In the genomic region with DNA sequence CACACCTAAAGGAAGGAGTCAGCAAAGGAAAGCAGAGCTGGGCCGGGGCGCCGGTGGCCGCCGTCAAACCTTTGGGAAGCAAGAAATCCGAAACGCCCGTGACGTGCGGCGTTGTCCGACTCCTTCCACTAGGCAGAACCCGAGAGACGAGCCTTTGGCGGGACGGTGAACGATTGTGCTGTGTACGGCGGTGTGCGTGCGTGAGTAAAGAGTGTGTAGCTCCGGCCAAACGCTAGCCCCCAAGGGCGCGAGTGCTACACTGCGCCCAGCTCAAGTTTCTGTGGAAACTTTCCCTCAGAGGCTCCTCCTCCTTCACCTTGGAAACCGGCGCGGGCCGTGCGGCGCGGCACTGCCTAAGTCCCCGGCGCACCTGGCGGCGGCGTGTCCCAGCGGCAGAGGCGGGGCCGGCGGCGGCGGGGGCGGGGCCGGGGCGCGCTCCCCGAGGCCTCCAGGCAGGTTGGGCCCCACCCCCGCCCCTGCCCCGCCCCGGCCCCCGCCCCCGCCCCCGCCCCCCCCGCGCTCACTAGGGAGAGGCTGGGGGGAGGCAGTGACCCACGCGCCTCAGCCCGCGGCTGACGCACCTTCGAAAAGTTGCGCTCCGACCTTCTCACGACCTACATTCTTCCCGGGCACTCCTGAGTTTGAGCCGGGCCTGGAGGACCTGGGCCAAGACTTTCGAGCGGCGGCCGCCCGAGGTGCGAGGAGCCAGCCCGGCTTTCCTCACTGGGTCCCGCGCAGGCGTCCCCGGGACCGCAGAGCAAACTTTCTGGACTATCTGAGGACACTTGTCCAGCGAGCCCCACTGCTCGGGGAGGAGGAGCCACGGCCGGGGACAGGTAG, we compare ENCODE assay signal across 8 cellular contexts. TPM values are rescaled to one million over a fixed set of nuclear protein-coding genes. Genes with fewer than 3 reads are reported as not detected.
DNase-seq lines count a peak whose midpoint lies in the region; ATAC-seq and TF ChIP-seq lines count a peak whose summit lies in the region.

FHIP1A (plus strand) TSS at position 547 of the 840 bp plus-strand sequence. CDS start 157,084 bp downstream, outside the sequence.

- H3K4me1 ChIP-seq in liver (ENCODE audit: control insufficient read depth in 4 of 4, insufficient read depth in 4 of 4, low read length in 3 of 4) = peaks cover 0 to 20% (median 14%) of the 10 kb centered on the region in 4 donors

- no peak for TF ChIP-seq CTCF in liver (IDR thresholded peaks at IDR 0.05; ENCODE audit: low read depth, low read length, missing input control)

- peak; percentile 68 for ATAC-seq in HG02938 (IDR thresholded peaks at IDR 0.05; ENCODE audit: unreplicated experiment)

- 3% methylated on average over 84 of the region's 84 CpGs for WGBS in liver

- H3K9ac ChIP-seq in liver (ENCODE audit: low read depth in 1 of 2, low read length in 2 of 2) = peak within 1 kb of the TSS; percentile 60 to 66

- DNase-seq in SKM-1 treated with dmso at 0.1 percent for 144 hours (lab: John Stamatoyannopoulos, UW; ENCODE audit: unreplicated experiment) = peak; percentile 31
- no peak for DNase-seq in SKM-1 (lab: John Stamatoyannopoulos, UW; ENCODE audit: unreplicated experiment)
- DNase-seq in NCI-H2107 treated with DMSO at 0.1 percent for 48 hours (lab: John Stamatoyannopoulos, UW; ENCODE audit: unreplicated experiment) = peak; percentile 71
- DNase-seq in activated CD4-positive, alpha-beta T cell treated with anti-CD3 and anti-CD28 coated beads for 48 hours = peak; percentile 82
- DNase-seq in dedifferentiated amniotic fluid mesenchymal stem cell (ENCODE audit: extremely low spot score) = peak; percentile 43
- peak; percentile 67 to 68 for DNase-seq in stimulated activated CD4-positive, alpha-beta T cell treated with anti-CD3 and anti-CD28 coated beads, Interleukin-4, amount 100 ng/mL, for 48 hours (ENCODE audit: low read depth in 2 of 2)

- no peaks in the 10 kb centered on the region for H3K36me3 ChIP-seq in liver (ENCODE audit: control insufficient read depth in 4 of 4, insufficient read depth in 3 of 4, low read depth in 1 of 4, low read length in 3 of 4)

- H3K9me3 ChIP-seq in liver (ENCODE audit: control insufficient read depth in 4 of 4, low read length in 3 of 4) = no peaks in the 10 kb centered on the region

- H3K27ac ChIP-seq in liver (ENCODE audit: low read depth in 1 of 2, low read length in 2 of 2) = peak within 1 kb of the TSS; percentile 77 to 81

- TF ChIP-seq RAD21 in liver (IDR thresholded peaks at IDR 0.05) = peak; percentile 18 to 35

- no peaks in the 10 kb centered on the region for H3K27me3 ChIP-seq in liver (ENCODE audit: control insufficient read depth in 4 of 4, insufficient read depth in 4 of 4, low read length in 3 of 4)

- H3K4me3 ChIP-seq in liver (ENCODE audit: low read depth in 1 of 3, low read length in 3 of 3) = peak within 1 kb of the TSS; percentile 64 to 93 (median 88)

TF ChIP-seq in liver, 16 proteins besides CTCF, POLR2A, EP300 and RAD21:
- TF ChIP-seq EGR1 (IDR thresholded peaks at IDR 0.05; ENCODE audit: low read depth in 2 of 2) = no peak
- no peak for TF ChIP-seq YY1 (IDR thresholded peaks at IDR 0.05)
- TF ChIP-seq TAF1 (conservative IDR thresholded peaks at IDR 0.05) = peak; percentile 53
- TF ChIP-seq, protein P1, sequence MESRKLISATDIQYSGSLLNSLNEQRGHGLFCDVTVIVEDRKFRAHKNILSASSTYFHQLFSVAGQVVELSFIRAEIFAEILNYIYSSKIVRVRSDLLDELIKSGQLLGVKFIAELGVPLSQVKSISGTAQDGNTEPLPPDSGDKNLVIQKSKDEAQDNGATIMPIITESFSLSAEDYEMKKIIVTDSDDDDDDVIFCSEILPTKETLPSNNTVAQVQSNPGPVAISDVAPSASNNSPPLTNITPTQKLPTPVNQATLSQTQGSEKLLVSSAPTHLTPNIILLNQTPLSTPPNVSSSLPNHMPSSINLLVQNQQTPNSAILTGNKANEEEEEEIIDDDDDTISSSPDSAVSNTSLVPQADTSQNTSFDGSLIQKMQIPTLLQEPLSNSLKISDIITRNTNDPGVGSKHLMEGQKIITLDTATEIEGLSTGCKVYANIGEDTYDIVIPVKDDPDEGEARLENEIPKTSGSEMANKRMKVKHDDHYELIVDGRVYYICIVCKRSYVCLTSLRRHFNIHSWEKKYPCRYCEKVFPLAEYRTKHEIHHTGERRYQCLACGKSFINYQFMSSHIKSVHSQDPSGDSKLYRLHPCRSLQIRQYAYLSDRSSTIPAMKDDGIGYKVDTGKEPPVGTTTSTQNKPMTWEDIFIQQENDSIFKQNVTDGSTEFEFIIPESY (IDR thresholded peaks at IDR 0.05) = no peak
- TF ChIP-seq, protein P2, sequence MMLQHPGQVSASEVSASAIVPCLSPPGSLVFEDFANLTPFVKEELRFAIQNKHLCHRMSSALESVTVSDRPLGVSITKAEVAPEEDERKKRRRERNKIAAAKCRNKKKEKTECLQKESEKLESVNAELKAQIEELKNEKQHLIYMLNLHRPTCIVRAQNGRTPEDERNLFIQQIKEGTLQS (IDR thresholded peaks at IDR 0.05) = no peak
- TF ChIP-seq GABPA (IDR thresholded peaks at IDR 0.05 in 1 of 2, conservative IDR thresholded peaks at IDR 0.05 in 1 of 2) = no peak
- TF ChIP-seq SP1 (IDR thresholded peaks at IDR 0.05) = no peak
- TF ChIP-seq RXRA (IDR thresholded peaks at IDR 0.05) = no peak
- no peak for TF ChIP-seq FOXA2 (IDR thresholded peaks at IDR 0.05)
- TF ChIP-seq MAX (IDR thresholded peaks at IDR 0.05) = no peak
- TF ChIP-seq JUND (IDR thresholded peaks at IDR 0.05) = no peak
- TF ChIP-seq FOXA1 (IDR thresholded peaks at IDR 0.05) = no peak
- TF ChIP-seq REST (IDR thresholded peaks at IDR 0.05) = peak; percentile 34
- no peak for TF ChIP-seq NR2F2 (IDR thresholded peaks at IDR 0.05)
- TF ChIP-seq HNF4A (conservative IDR thresholded peaks at IDR 0.05) = no peak

RNA-seq across cellular contexts. Expression of gene FHIP1A, which starts in this region (rescaled TPM):
- total RNA-seq in liver = 1 to 10 TPM; 1.3 to 3.8 TPM
- under 1 TPM; 0.50 to 0.76 TPM for polyA plus RNA-seq in liver
